ENCODE assay signal across 34 cellular contexts in the genomic region with DNA sequence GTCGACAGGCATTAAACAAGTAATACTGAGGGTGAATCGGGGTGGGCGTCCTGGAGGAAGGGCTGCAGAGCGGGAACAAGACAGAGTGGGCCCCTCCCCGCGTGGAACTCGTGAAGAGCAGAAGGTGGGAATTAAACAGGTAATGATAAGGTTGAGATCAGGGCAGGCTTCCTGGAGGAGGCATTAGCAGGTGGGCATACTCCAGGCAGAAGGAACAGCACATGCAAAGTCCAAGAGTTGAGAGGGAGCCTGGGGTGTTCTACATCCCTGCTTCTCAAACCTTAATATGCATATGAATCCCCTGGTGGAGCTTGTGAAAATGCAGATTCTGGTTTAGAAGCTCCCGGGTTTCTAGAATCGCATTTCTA. TPM values are rescaled to one million over a fixed set of nuclear protein-coding genes. Genes with fewer than 3 reads are reported as not detected.
DNase-seq lines count a peak whose midpoint lies in the region; ATAC-seq and TF ChIP-seq lines count a peak whose summit lies in the region.
"Had no signal": no experiment of that assay in that cellular context is flagged by ENCODE, and none has a peak within 500 bp of the region (broad histone marks: within the 10 kb centered on the region; RNA-seq: fewer than 3 reads in every experiment).

No MANE protein-coding gene starts in this region.

- H3K4me1 Mint-ChIP-seq in activated CD4-positive, alpha-beta T cell treated with anti-CD3 and anti-CD28 coated beads, Interleukin-2, amount 10 ng/mL, durations not matched to agents 7 days and 5 days: peaks cover 44% of the 10 kb centered on the region
- peaks cover 54% of the 10 kb centered on the region for H3K4me1 Mint-ChIP-seq in brain
- H3K4me1 Mint-ChIP-seq in naive thymus-derived CD8-positive, alpha-beta T cell: peaks cover 36 to 59% (median 47%) of the 10 kb centered on the region in 4 donors

- POLR2A ChIA-PET in activated CD4-positive, alpha-beta T cell treated with anti-CD3 and anti-CD28 coated beads, Interleukin-2, amount 10 ng/mL, durations not matched to agents 7 days and 5 days (lab: Charles Lee): no interaction called here
- POLR2A ChIA-PET in naive thymus-derived CD8-positive, alpha-beta T cell (lab: Charles Lee): interaction anchor here (1.1 kb wide), 1 partner anchor 12 kb away, joined by 4 read pairs; no protein-coding TSS in a partner anchor

- H3K27ac ChIP-seq in HUES6 (ENCODE audit: low read depth, low read length): no peak overlapping the region
- H3K27ac ChIP-seq: body of pancreas, esophagus muscularis mucosa, foreskin keratinocyte, heart left ventricle, pancreas, PC-9, skin epidermis, upper lobe of left lung had no signal

- H3K9me3 Mint-ChIP-seq in activated CD4-positive, alpha-beta T cell treated with anti-CD3 and anti-CD28 coated beads, Interleukin-2, amount 10 ng/mL, durations not matched to agents 7 days and 5 days: no peaks in the 10 kb centered on the region
- peaks cover 0 to 18% (median 6%) of the 10 kb centered on the region in 5 experiments for H3K9me3 Mint-ChIP-seq in brain
- H3K9me3 Mint-ChIP-seq in naive thymus-derived CD8-positive, alpha-beta T cell: peaks cover 0 to 3% (median 0%) of the 10 kb centered on the region in 9 donors
- H3K9me3 Mint-ChIP-seq: T-helper 1 cell treated with Interleukin-12 subunit alpha and Interleukin-12 subunit beta and Interleukin-4 antibody, amounts not matched to agents 30 μg/mL and 1 μg/mL, for 36 hours had no signal

- peak overlapping the region; percentile 88 for H3K4me3 ChIP-seq in HUES6 (ENCODE audit: low read depth, low read length)
- H3K4me3 ChIP-seq: body of pancreas, mucosa of descending colon, pancreas, PC-9 had no signal

- peaks cover 3% of the 10 kb centered on the region for H3K36me3 Mint-ChIP-seq in activated CD4-positive, alpha-beta T cell treated with anti-CD3 and anti-CD28 coated beads, Interleukin-2, amount 10 ng/mL, durations not matched to agents 7 days and 5 days (ENCODE audit: low read depth)
- H3K36me3 Mint-ChIP-seq in brain: peaks cover 7% of the 10 kb centered on the region
- H3K36me3 Mint-ChIP-seq in naive thymus-derived CD8-positive, alpha-beta T cell: no peaks in the 10 kb centered on the region
- H3K36me3 Mint-ChIP-seq: CD4-positive, CD25-positive, alpha-beta regulatory T cell had no signal

- H3K27me3 ChIP-seq in HUES6 (ENCODE audit: control insufficient read depth, insufficient read depth, low read length): peaks cover 59% of the 10 kb centered on the region
- H3K27me3 ChIP-seq: pancreas had no signal

- H3K36me3 ChIP-seq in HUES6 (ENCODE audit: control insufficient read depth, insufficient read depth, low read length): no peaks in the 10 kb centered on the region
- H3K36me3 ChIP-seq: heart left ventricle, pancreas, upper lobe of left lung had no signal

- H3K4me3 Mint-ChIP-seq in activated CD4-positive, alpha-beta T cell treated with anti-CD3 and anti-CD28 coated beads, Interleukin-2, amount 10 ng/mL, durations not matched to agents 7 days and 5 days: peak overlapping the region; percentile 0
- peak overlapping the region; percentile 25 to 72 (median 47) for H3K4me3 Mint-ChIP-seq in brain
- H3K4me3 Mint-ChIP-seq in naive thymus-derived CD8-positive, alpha-beta T cell: peak overlapping the region in 6 of 10 donors; percentile 5 to 76 (median 42)
- H3K4me3 Mint-ChIP-seq: T-helper 1 cell treated with Interleukin-12 subunit alpha and Interleukin-12 subunit beta and Interleukin-4 antibody, amounts not matched to agents 30 μg/mL and 1 μg/mL, for 36 hours had no signal

- CTCF ChIA-PET in activated CD4-positive, alpha-beta T cell treated with anti-CD3 and anti-CD28 coated beads, Interleukin-2, amount 10 ng/mL, durations not matched to agents 7 days and 5 days (lab: Charles Lee): interaction anchor here (1.1 to 3.6 kb wide), 2 partner anchors 12 to 15 kb away, joined by 4 to 26 read pairs; no protein-coding TSS in a partner anchor

- no peak for ATAC-seq in naive thymus-derived CD8-positive, alpha-beta T cell
- no peak for ATAC-seq in HG03439 (IDR thresholded peaks at IDR 0.05; ENCODE audit: unreplicated experiment)

- DNase-seq in activated CD4-positive, alpha-beta T cell treated with anti-CD3 and anti-CD28 coated beads, Interleukin-2, amount 10 ng/mL, durations not matched to agents 7 days and 5 days: no peak
- no peak for DNase-seq in activated CD4-positive, alpha-beta T cell treated with anti-CD3 and anti-CD28 coated beads for 1 hour
- DNase-seq in naive thymus-derived CD8-positive, alpha-beta T cell: no peak
- DNase-seq in stimulated activated CD8-positive, alpha-beta memory T cell treated with anti-CD3 and anti-CD28 coated beads, Interleukin-4, amount 100 ng/mL, for 48 hours: no peak
- DNase-seq in HCEC 1CT: no peak
- DNase-seq: 8988T; activated CD4-positive, alpha-beta T cell treated with anti-CD3 and anti-CD28 coated beads for 4 hours; activated CD8-positive, alpha-beta memory T cell treated with anti-CD3 and anti-CD28 coated beads for 24 hours; body of pancreas; Calu3; cerebellar nuclear complex; DND-41; foreskin keratinocyte; KBM-7; left colon; NCI-H1105; NCI-H526 treated with DMSO at 0.1 percent for 48 hours; NK-92 treated with Interleukin-12 subunit alpha and Interleukin-12 subunit beta, amount 100 ng/mL, for 24 hours; PC-9; SK-N-SH had no signal

- H3K4me1 ChIP-seq in HUES6 (ENCODE audit: control insufficient read depth, insufficient read depth, low read length): peaks cover 15% of the 10 kb centered on the region; the same call in 1 of the 2 replicates
- H3K4me1 ChIP-seq: foreskin keratinocyte, pancreas had no signal

- peaks cover 66% of the 10 kb centered on the region for H3K27me3 Mint-ChIP-seq in activated CD4-positive, alpha-beta T cell treated with anti-CD3 and anti-CD28 coated beads, Interleukin-2, amount 10 ng/mL, durations not matched to agents 7 days and 5 days
- H3K27me3 Mint-ChIP-seq in brain: peaks cover 57% of the 10 kb centered on the region
- H3K27me3 Mint-ChIP-seq in naive thymus-derived CD8-positive, alpha-beta T cell: peaks cover 14 to 48% (median 38%) of the 10 kb centered on the region in 5 donors

- no peaks in the 10 kb centered on the region for H3K9me3 ChIP-seq in HUES6 (ENCODE audit: control insufficient read depth, insufficient read depth, low read depth, low read length)
- H3K9me3 ChIP-seq: body of pancreas, esophagus muscularis mucosa, heart left ventricle, mucosa of descending colon, pancreas, SK-N-SH had no signal

- no peak overlapping the region for H3K27ac Mint-ChIP-seq in activated CD4-positive, alpha-beta T cell treated with anti-CD3 and anti-CD28 coated beads, Interleukin-2, amount 10 ng/mL, durations not matched to agents 7 days and 5 days
- H3K27ac Mint-ChIP-seq in brain: peak overlapping the region in 1 of 5 experiments; percentile 22
- H3K27ac Mint-ChIP-seq in naive thymus-derived CD8-positive, alpha-beta T cell: peak overlapping the region in 1 of 10 donors; percentile 92
- H3K27ac Mint-ChIP-seq: CD4-positive, CD25-positive, alpha-beta regulatory T cell; T-helper 1 cell treated with Interleukin-12 subunit alpha and Interleukin-12 subunit beta and Interleukin-4 antibody, amounts not matched to agents 30 μg/mL and 1 μg/mL, for 36 hours had no signal

- H3K9ac ChIP-seq in HUES6 (ENCODE audit: low read length): no peak overlapping the region
- H3K9ac ChIP-seq: SK-N-SH had no signal

- no peak for TF ChIP-seq CTCF in brain (conservative IDR thresholded peaks at IDR 0.05)

RNA-seq across cellular contexts. Expression of a gene that starts 23.3 kb away (rescaled TPM):
- not detected for total RNA-seq in activated CD4-positive, alpha-beta T cell treated with anti-CD3 and anti-CD28 coated beads, Interleukin-2, amount 10 ng/mL, durations not matched to agents 7 days and 5 days
- polyA plus RNA-seq in brain (ENCODE audit: insufficient read depth, low read depth, low replicate concordance): 23.3 TPM
- total RNA-seq in naive thymus-derived CD8-positive, alpha-beta T cell: under 1 TPM in 1 of 2 experiments, not detected in 1; 0.42 TPM
- under 1 TPM in 2 of 3 donors, not detected in 1; 0.02 to 0.12 TPM for polyA plus RNA-seq in naive thymus-derived CD8-positive, alpha-beta T cell
- total RNA-seq: CD4-positive, CD25-positive, alpha-beta regulatory T cell; dermis microvascular lymphatic vessel endothelial cell; lung microvascular endothelial cell; M059J; PC-9 had no signal
- polyA plus RNA-seq: CD4-positive, CD25-positive, alpha-beta regulatory T cell had no signal

RNA-seq across cellular contexts. Expression of a gene that starts 29.0 kb away (rescaled TPM):
- total RNA-seq in activated CD4-positive, alpha-beta T cell treated with anti-CD3 and anti-CD28 coated beads, Interleukin-2, amount 10 ng/mL, durations not matched to agents 7 days and 5 days: not detected
- 24.5 TPM for polyA plus RNA-seq in brain (ENCODE audit: insufficient read depth, low read depth, low replicate concordance)
- not detected for total RNA-seq in naive thymus-derived CD8-positive, alpha-beta T cell
- polyA plus RNA-seq in naive thymus-derived CD8-positive, alpha-beta T cell: not detected
- total RNA-seq: CD4-positive, CD25-positive, alpha-beta regulatory T cell had no signal

RNA-seq across cellular contexts. Expression of a gene that starts 35.7 kb away (rescaled TPM):
- 10 to 100 TPM; 12.5 to 14.1 TPM for total RNA-seq in activated CD4-positive, alpha-beta T cell treated with anti-CD3 and anti-CD28 coated beads, Interleukin-2, amount 10 ng/mL, durations not matched to agents 7 days and 5 days
- polyA plus RNA-seq in brain (ENCODE audit: insufficient read depth, low read depth, low replicate concordance): 28.1 TPM
- total RNA-seq in naive thymus-derived CD8-positive, alpha-beta T cell: 1 to 10 TPM; 5.4 to 7.1 TPM
- 1 to 10 TPM; 5.8 to 8.0 (median 7.6) TPM for polyA plus RNA-seq in naive thymus-derived CD8-positive, alpha-beta T cell
